Comparison of ENCODE assay signal across 8 cellular contexts in genomic region chr15:62060896-62061280, GRCh38. TPM values are rescaled to one million over a fixed set of nuclear protein-coding genes. Genes with fewer than 3 reads are reported as not detected.
DNase-seq lines count a peak whose midpoint lies in the region; ATAC-seq lines count a peak whose summit lies in the region.

No MANE protein-coding gene starts in this region.

- peaks cover 34% of the 10 kb centered on the region for H3K27me3 Mint-ChIP-seq in dendritic cell treated with granulocyte-macrophage colony-stimulating factor and Interleukin-4, amounts not matched to agents 40 ng/mL and 50 ng/mL, for 4 days
- H3K27me3 Mint-ChIP-seq in naive B cell = peaks cover 0 to 9% (median 0%) of the 10 kb centered on the region in 3 donors

- H3K9me3 ChIP-seq in KOPT-K1 (ENCODE audit: insufficient read depth, low read length, poor library complexity, severe bottlenecking) = no peaks in the 10 kb centered on the region

- intact Hi-C loops in dendritic cell treated with granulocyte-macrophage colony-stimulating factor and Interleukin-4, amounts not matched to agents 40 ng/mL and 50 ng/mL, for 4 days (cut with micrococcal nuclease) = no loop called here

- ATAC-seq in naive B cell (ENCODE audit: low read depth in 2 of 2) = no peak

- H3K36me3 ChIP-seq in KOPT-K1 (ENCODE audit: insufficient read depth, low read length) = no peaks in the 10 kb centered on the region

- H3K4me1 Mint-ChIP-seq in dendritic cell treated with granulocyte-macrophage colony-stimulating factor and Interleukin-4, amounts not matched to agents 40 ng/mL and 50 ng/mL, for 4 days (ENCODE audit: low read depth) = peaks cover 43% of the 10 kb centered on the region
- peaks cover 17 to 40% (median 30%) of the 10 kb centered on the region in 3 donors for H3K4me1 Mint-ChIP-seq in naive B cell

- H3K27ac Mint-ChIP-seq in dendritic cell treated with granulocyte-macrophage colony-stimulating factor and Interleukin-4, amounts not matched to agents 40 ng/mL and 50 ng/mL, for 4 days = peak overlapping the region; percentile 95
- H3K27ac Mint-ChIP-seq in naive B cell = peak overlapping the region; percentile 94 to 99 (median 98)

- H3K9me3 Mint-ChIP-seq in dendritic cell treated with granulocyte-macrophage colony-stimulating factor and Interleukin-4, amounts not matched to agents 40 ng/mL and 50 ng/mL, for 4 days = no peaks in the 10 kb centered on the region
- no peaks in the 10 kb centered on the region for H3K9me3 Mint-ChIP-seq in naive B cell

- H3K36me3 Mint-ChIP-seq in dendritic cell treated with granulocyte-macrophage colony-stimulating factor and Interleukin-4, amounts not matched to agents 40 ng/mL and 50 ng/mL, for 4 days (ENCODE audit: low read depth) = peaks cover 20% of the 10 kb centered on the region
- no peaks in the 10 kb centered on the region for H3K36me3 Mint-ChIP-seq in naive B cell

- peak overlapping the region; percentile 91 for H3K27ac ChIP-seq in KOPT-K1 (ENCODE audit: low read depth, low read length, poor library complexity, severe bottlenecking)

- DNase-seq in CD1c-positive myeloid dendritic cell (ENCODE audit: extremely low spot score) (peak; percentile 23), naive B cell (no peak), NCI-H2081 (lab: John Stamatoyannopoulos, UW) (no peak), DMS79 (lab: John Stamatoyannopoulos, UW) (no peak), H4 (ENCODE audit: low spot score) (no peak), HPDE6-E6E7 (ENCODE audit: extremely low spot score) (no peak)

- H3K4me3 Mint-ChIP-seq in dendritic cell treated with granulocyte-macrophage colony-stimulating factor and Interleukin-4, amounts not matched to agents 40 ng/mL and 50 ng/mL, for 4 days = peak overlapping the region; percentile 93
- peak overlapping the region; percentile 92 to 100 (median 96) for H3K4me3 Mint-ChIP-seq in naive B cell

RNA-seq across cellular contexts. Expression of gene VPS13C, which starts 0.6 kb away (rescaled TPM):
- polyA plus RNA-seq in naive B cell (ENCODE audit: low read depth in 6 of 6) = 10 to 100 TPM; 18.4 to 33.6 (median 23.4) TPM
- 16.8 and 17.2 TPM in 2 replicates for total RNA-seq in H4 (2014; rRNA removed; shearing (Covaris generic))

RNA-seq across cellular contexts. Expression of gene C2CD4A, which starts 5.9 kb away (rescaled TPM):
- polyA plus RNA-seq in naive B cell (ENCODE audit: low read depth in 6 of 6) = not detected
- total RNA-seq in H4 (2014; rRNA removed; shearing (Covaris generic)) = not detected in 2 replicates
